28 cellular contexts compared by ENCODE assay signal in the genomic region with DNA sequence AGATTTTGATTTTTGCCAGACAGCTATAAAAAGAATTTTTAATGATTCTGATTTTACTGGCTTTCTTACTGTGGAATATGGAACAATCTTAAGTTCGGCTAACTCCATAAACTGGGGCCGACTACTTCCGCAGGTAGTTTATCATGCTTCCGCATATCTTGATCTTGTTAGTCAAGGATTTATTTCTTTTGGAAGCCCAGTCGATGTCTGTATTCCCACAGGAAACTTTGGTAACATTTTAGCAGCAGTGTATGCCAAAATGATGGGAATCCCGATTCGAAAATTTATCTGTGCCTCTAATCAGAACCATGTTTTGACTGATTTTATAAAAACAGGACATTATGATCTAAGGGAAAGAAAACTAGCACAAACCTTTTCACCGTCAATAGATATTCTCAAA. TPM values are rescaled to one million over a fixed set of nuclear protein-coding genes. Genes with fewer than 3 reads are reported as not detected.
"Had no signal": no experiment of that assay in that cellular context is flagged by ENCODE, and none has a peak within 500 bp of the region (broad histone marks: within the 10 kb centered on the region; RNA-seq: fewer than 3 reads in every experiment).

No MANE protein-coding gene starts in this region.

- H3K4me3 Mint-ChIP-seq: activated naive CD8-positive, alpha-beta T cell treated with anti-CD3 and anti-CD28 coated beads for 36 hours; activated T-cell treated with anti-CD3 and anti-CD28 coated beads, Interleukin-2, amount 50 U/mL, for 72 hours; naive thymus-derived CD4-positive, alpha-beta T cell; stimulated activated memory B cell treated with anti-CD40 and anti-IgM and Interleukin-4, amounts not matched to agents 10 μg/mL and 1 μg/mL and 100 μg/mL, for 72 hours; stimulated activated naive CD8-positive, alpha-beta T cell treated with anti-CD3 and anti-CD28 coated beads, Interleukin-15, amount 100 ng/mL, for 72 hours had no signal

- H3K27ac Mint-ChIP-seq: activated naive CD8-positive, alpha-beta T cell treated with anti-CD3 and anti-CD28 coated beads for 36 hours; activated T-cell treated with anti-CD3 and anti-CD28 coated beads, Interleukin-2, amount 50 U/mL, for 72 hours; naive thymus-derived CD4-positive, alpha-beta T cell; stimulated activated memory B cell treated with anti-CD40 and anti-IgM and Interleukin-4, amounts not matched to agents 10 μg/mL and 1 μg/mL and 100 μg/mL, for 72 hours; stimulated activated naive CD8-positive, alpha-beta T cell treated with anti-CD3 and anti-CD28 coated beads, Interleukin-15, amount 100 ng/mL, for 72 hours had no signal

- H3K4me3 ChIP-seq: esophagus muscularis mucosa, gastrocnemius medialis, left lung, pancreas, prostate gland, sigmoid colon had no signal

- H3K36me3 ChIP-seq: brain microvascular endothelial cell, esophagus muscularis mucosa, gastrocnemius medialis, left lung, prostate gland, sigmoid colon, tibial nerve had no signal

- H3K4me1 ChIP-seq: esophagus muscularis mucosa, gastrocnemius medialis, left lung, pancreas, prostate gland, sigmoid colon had no signal

- H3K27me3 Mint-ChIP-seq: activated naive CD8-positive, alpha-beta T cell treated with anti-CD3 and anti-CD28 coated beads for 36 hours; naive thymus-derived CD4-positive, alpha-beta T cell; stimulated activated memory B cell treated with anti-CD40 and anti-IgM and Interleukin-4, amounts not matched to agents 10 μg/mL and 1 μg/mL and 100 μg/mL, for 72 hours; stimulated activated naive CD8-positive, alpha-beta T cell treated with anti-CD3 and anti-CD28 coated beads, Interleukin-15, amount 100 ng/mL, for 72 hours had no signal

- H3K27ac ChIP-seq: brain microvascular endothelial cell, esophagus muscularis mucosa, gastrocnemius medialis, left lung, pancreas, prostate gland, sigmoid colon, VCaP had no signal

- ATAC-seq: activated T-cell treated with anti-CD3 and anti-CD28 coated beads, Interleukin-2, amount 50 U/mL, for 72 hours; gastrocnemius medialis; left lung; naive thymus-derived CD4-positive, alpha-beta T cell; pancreas; stimulated activated memory B cell treated with anti-CD40 and anti-IgM and Interleukin-4, amounts not matched to agents 10 μg/mL and 1 μg/mL and 100 μg/mL, for 72 hours; stimulated activated naive CD8-positive, alpha-beta T cell treated with anti-CD3 and anti-CD28 coated beads, Interleukin-15, amount 100 ng/mL, for 72 hours had no signal

- DNase-seq: activated CD4-positive, alpha-beta T cell treated with anti-CD3 and anti-CD28 coated beads for 4 hours; activated CD4-positive, alpha-beta T cell treated with anti-CD3 and anti-CD28 coated beads, Interleukin-2, amount 50 U/mL, for 4 hours; activated naive CD4-positive, alpha-beta T cell treated with Interleukin-2 at 50 U/mL for 16 hours; activated naive CD8-positive, alpha-beta T cell treated with anti-CD3 and anti-CD28 coated beads for 36 hours; activated T-cell treated with anti-CD3 and anti-CD28 coated beads for 4 hours; activated T-cell treated with anti-CD3 and anti-CD28 coated beads, Interleukin-2, amount 50 U/mL, for 72 hours; brain microvascular endothelial cell; effector CD4-positive, alpha-beta T cell; gastrocnemius medialis; glutamatergic neuron; left lung; midbrain; naive thymus-derived CD4-positive, alpha-beta T cell; pancreas; retina; sigmoid colon; small intestine; stimulated activated CD4-positive, alpha-beta T cell treated with anti-CD3 and anti-CD28 coated beads, Interleukin-1b, Interleukin-23, amount 100 ng/mL, for 48 hours; stimulated activated CD4-positive, alpha-beta T cell treated with anti-CD3 and anti-CD28 coated beads, Interleukin-4, amount 100 ng/mL, for 4 hours; stimulated activated CD8-positive, alpha-beta memory T cell treated with anti-CD3 and anti-CD28 coated beads, Interleukin-4, amount 100 ng/mL, for 48 hours; stimulated activated naive CD8-positive, alpha-beta T cell treated with anti-CD3 and anti-CD28 coated beads, Interleukin-15, amount 100 ng/mL, for 72 hours; T-helper 9 cell had no signal

- H3K9me3 Mint-ChIP-seq: activated naive CD8-positive, alpha-beta T cell treated with anti-CD3 and anti-CD28 coated beads for 36 hours; activated T-cell treated with anti-CD3 and anti-CD28 coated beads, Interleukin-2, amount 50 U/mL, for 72 hours; stimulated activated memory B cell treated with anti-CD40 and anti-IgM and Interleukin-4, amounts not matched to agents 10 μg/mL and 1 μg/mL and 100 μg/mL, for 72 hours; stimulated activated naive CD8-positive, alpha-beta T cell treated with anti-CD3 and anti-CD28 coated beads, Interleukin-15, amount 100 ng/mL, for 72 hours had no signal

- H3K9me3 ChIP-seq: esophagus muscularis mucosa, gastrocnemius medialis, left lung, pancreas, prostate gland, sigmoid colon, tibial nerve had no signal

- H3K27me3 ChIP-seq: brain microvascular endothelial cell, esophagus muscularis mucosa, gastrocnemius medialis, left lung, pancreas, sigmoid colon, tibial nerve had no signal

- H3K4me1 Mint-ChIP-seq: stimulated activated memory B cell treated with anti-CD40 and anti-IgM and Interleukin-4, amounts not matched to agents 10 μg/mL and 1 μg/mL and 100 μg/mL, for 72 hours; stimulated activated naive CD8-positive, alpha-beta T cell treated with anti-CD3 and anti-CD28 coated beads, Interleukin-15, amount 100 ng/mL, for 72 hours had no signal

RNA-seq across cellular contexts. Expression of a gene that starts 8.6 kb away (rescaled TPM):
- total RNA-seq: activated naive CD8-positive, alpha-beta T cell treated with anti-CD3 and anti-CD28 coated beads for 36 hours; activated T-cell treated with anti-CD3 and anti-CD28 coated beads, Interleukin-2, amount 50 U/mL, for 72 hours; gastrocnemius medialis; sigmoid colon; tibial nerve; ureter had no signal
- polyA plus RNA-seq: naive thymus-derived CD4-positive, alpha-beta T cell had no signal
